ENCODE assay signal across 1 cellular context in genomic region chr15:96064351-96064756, GRCh38.
TF ChIP-seq lines count a peak whose summit lies in the region.

No MANE protein-coding gene starts in this region.

TF ChIP-seq in GM23338, 12 proteins besides CTCF, POLR2A, EP300 and RAD21 (continued from another document):
- TF ChIP-seq, protein P1, sequence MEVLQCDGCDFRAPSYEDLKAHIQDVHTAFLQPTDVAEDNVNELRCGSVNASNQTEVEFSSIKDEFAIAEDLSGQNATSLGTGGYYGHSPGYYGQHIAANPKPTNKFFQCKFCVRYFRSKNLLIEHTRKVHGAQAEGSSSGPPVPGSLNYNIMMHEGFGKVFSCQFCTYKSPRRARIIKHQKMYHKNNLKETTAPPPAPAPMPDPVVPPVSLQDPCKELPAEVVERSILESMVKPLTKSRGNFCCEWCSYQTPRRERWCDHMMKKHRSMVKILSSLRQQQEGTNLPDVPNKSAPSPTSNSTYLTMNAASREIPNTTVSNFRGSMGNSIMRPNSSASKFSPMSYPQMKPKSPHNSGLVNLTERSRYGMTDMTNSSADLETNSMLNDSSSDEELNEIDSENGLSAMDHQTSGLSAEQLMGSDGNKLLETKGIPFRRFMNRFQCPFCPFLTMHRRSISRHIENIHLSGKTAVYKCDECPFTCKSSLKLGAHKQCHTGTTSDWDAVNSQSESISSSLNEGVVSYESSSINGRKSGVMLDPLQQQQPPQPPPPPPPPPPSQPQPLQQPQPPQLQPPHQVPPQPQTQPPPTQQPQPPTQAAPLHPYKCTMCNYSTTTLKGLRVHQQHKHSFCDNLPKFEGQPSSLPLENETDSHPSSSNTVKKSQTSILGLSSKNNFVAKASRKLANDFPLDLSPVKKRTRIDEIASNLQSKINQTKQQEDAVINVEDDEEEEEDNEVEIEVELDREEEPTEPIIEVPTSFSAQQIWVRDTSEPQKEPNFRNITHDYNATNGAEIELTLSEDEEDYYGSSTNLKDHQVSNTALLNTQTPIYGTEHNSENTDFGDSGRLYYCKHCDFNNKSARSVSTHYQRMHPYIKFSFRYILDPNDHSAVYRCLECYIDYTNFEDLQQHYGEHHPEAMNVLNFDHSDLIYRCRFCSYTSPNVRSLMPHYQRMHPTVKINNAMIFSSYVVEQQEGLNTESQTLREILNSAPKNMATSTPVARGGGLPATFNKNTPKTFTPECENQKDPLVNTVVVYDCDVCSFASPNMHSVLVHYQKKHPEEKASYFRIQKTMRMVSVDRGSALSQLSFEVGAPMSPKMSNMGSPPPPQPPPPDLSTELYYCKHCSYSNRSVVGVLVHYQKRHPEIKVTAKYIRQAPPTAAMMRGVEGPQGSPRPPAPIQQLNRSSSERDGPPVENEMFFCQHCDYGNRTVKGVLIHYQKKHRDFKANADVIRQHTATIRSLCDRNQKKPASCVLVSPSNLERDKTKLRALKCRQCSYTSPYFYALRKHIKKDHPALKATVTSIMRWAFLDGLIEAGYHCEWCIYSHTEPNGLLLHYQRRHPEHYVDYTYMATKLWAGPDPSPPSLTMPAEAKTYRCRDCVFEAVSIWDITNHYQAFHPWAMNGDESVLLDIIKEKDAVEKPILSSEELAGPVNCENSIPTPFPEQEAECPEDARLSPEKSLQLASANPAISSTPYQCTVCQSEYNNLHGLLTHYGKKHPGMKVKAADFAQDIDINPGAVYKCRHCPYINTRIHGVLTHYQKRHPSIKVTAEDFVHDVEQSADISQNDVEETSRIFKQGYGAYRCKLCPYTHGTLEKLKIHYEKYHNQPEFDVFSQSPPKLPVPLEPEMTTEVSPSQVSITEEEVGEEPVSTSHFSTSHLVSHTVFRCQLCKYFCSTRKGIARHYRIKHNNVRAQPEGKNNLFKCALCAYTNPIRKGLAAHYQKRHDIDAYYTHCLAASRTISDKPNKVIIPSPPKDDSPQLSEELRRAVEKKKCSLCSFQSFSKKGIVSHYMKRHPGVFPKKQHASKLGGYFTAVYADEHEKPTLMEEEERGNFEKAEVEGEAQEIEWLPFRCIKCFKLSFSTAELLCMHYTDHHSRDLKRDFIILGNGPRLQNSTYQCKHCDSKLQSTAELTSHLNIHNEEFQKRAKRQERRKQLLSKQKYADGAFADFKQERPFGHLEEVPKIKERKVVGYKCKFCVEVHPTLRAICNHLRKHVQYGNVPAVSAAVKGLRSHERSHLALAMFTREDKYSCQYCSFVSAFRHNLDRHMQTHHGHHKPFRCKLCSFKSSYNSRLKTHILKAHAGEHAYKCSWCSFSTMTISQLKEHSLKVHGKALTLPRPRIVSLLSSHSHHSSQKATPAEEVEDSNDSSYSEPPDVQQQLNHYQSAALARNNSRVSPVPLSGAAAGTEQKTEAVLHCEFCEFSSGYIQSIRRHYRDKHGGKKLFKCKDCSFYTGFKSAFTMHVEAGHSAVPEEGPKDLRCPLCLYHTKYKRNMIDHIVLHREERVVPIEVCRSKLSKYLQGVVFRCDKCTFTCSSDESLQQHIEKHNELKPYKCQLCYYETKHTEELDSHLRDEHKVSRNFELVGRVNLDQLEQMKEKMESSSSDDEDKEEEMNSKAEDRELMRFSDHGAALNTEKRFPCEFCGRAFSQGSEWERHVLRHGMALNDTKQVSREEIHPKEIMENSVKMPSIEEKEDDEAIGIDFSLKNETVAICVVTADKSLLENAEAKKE (CRISPR knock-in tag; IDR thresholded peaks at IDR 0.05), result no peak
- TF ChIP-seq ETS1 (IDR thresholded peaks at IDR 0.05), result no peak
TF ChIP-seq in GM23338: peak in this region for 0.
